8 cellular contexts compared by ENCODE assay signal in the genomic region with DNA sequence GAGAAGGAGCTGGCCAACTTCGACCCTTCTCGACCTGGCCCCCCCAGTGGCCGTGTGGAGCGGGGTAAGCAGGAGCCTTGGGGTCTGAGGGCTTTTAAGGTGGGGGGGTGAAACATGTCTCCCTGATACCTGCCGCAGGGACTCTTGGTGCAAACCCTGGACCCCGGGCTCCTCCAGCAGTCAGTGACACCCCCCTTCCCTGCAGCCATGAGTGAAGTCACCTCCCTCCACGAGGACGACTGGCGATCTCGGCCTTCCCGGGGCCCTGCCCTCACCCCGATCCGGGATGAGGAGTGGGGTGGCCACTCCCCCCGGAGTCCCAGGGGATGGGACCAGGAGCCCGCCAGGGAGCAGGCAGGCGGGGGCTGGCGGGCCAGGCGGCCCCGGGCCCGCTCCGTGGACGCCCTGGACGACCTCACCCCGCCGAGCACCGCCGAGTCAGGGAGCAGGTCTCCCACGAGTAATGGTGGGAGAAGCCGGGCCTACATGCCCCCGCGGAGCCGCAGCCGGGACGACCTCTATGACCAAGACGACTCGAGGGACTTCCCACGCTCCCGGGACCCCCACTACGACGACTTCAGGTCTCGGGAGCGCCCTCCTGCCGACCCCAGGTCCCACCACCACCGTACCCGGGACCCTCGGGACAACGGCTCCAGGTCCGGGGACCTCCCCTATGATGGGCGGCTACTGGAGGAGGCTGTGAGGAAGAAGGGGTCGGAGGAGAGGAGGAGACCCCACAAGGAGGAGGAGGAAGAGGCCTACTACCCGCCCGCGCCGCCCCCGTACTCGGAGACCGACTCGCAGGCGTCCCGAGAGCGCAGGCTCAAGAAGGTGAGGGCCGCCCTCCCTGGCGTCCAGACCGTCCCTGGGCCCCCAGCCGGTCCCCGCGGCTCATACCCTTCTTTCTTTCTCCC. TPM values are rescaled to one million over a fixed set of nuclear protein-coding genes. Genes with fewer than 3 reads are reported as not detected.
DNase-seq lines count a peak whose midpoint lies in the region; ATAC-seq and TF ChIP-seq lines count a peak whose summit lies in the region.

No MANE protein-coding gene starts in this region.

- peak overlapping the region; percentile 73 for H3K27ac ChIP-seq in OCI-LY3 (ENCODE audit: low read length)
- H3K27ac ChIP-seq in heart left ventricle, result peak overlapping the region; percentile 75 to 99 (median 97)

- POLR2A ChIA-PET in GM10248 (lab: Yijun Ruan, JAX), result interaction anchor here (0.6 kb wide), 1 partner anchor 62 kb away, joined by 7 read pairs; no protein-coding TSS in a partner anchor

- H3K27me3 ChIP-seq in OCI-LY3 (ENCODE audit: low read depth, low read length) (no peaks in the 10 kb centered on the region), heart left ventricle (no peaks in the 10 kb centered on the region)

- H3K9me3 ChIP-seq in OCI-LY3 (ENCODE audit: insufficient read depth, low read length), result no peaks in the 10 kb centered on the region
- no peaks in the 10 kb centered on the region for H3K9me3 ChIP-seq in heart left ventricle

- intact Hi-C loops in heart left ventricle (cut with DNase I), result loop anchor here in 8 of 10 donors (5.0 to 10.0 kb wide), 7 partner anchors 110 to 448 kb away; a partner anchor contains a TSS

- H3K36me3 Mint-ChIP-seq in activated naive CD4-positive, alpha-beta T cell treated with anti-CD3 and anti-CD28 coated beads, Interleukin-2, amount 50 U/mL, for 72 hours, result peaks cover 7 to 23% of the 10 kb centered on the region in 2 donors
- H3K36me3 Mint-ChIP-seq in progenitor cell of endocrine pancreas (ENCODE audit: insufficient read depth), result peaks cover 15% of the 10 kb centered on the region

- H3K4me2 ChIP-seq in OCI-LY3 (ENCODE audit: low read length), result peak overlapping the region; percentile 82

- DNase-seq in GM12865 (ENCODE audit: low read depth) (peak; percentile 62), heart left ventricle (peak; percentile 65 to 82 (median 69)), progenitor cell of endocrine pancreas (ENCODE audit: low spot score, unreplicated experiment) (no peak), cerebellum (ENCODE audit: low spot score) (no peak), GM10248 (ENCODE audit: extremely low spot score) (no peak)
- DNase-seq in activated naive CD4-positive, alpha-beta T cell treated with anti-CD3 and anti-CD28 coated beads, Interleukin-2, amount 50 U/mL, for 72 hours (ENCODE audit: low spot score in 2 of 2), result peak; percentile 46 to 69

- peak in 1 of 2 donors; percentile 19 for ATAC-seq in activated naive CD4-positive, alpha-beta T cell treated with anti-CD3 and anti-CD28 coated beads, Interleukin-2, amount 50 U/mL, for 72 hours
- ATAC-seq in heart left ventricle (peak; percentile 15 to 56 (median 44)), GM18868 (IDR thresholded peaks at IDR 0.05; ENCODE audit: unreplicated experiment) (no peak)

- peaks cover 30% of the 10 kb centered on the region for H3K4me1 ChIP-seq in OCI-LY3 (ENCODE audit: low read length)
- H3K4me1 ChIP-seq in heart left ventricle, result peaks cover 3 to 57% (median 31%) of the 10 kb centered on the region in 12 donors

- H3K9me3 Mint-ChIP-seq in activated naive CD4-positive, alpha-beta T cell treated with anti-CD3 and anti-CD28 coated beads, Interleukin-2, amount 50 U/mL, for 72 hours, result no peaks in the 10 kb centered on the region
- H3K9me3 Mint-ChIP-seq in progenitor cell of endocrine pancreas (ENCODE audit: low read depth), result no peaks in the 10 kb centered on the region

- peak overlapping the region; percentile 87 for H3K4me3 Mint-ChIP-seq in progenitor cell of endocrine pancreas (ENCODE audit: low read depth)

- H4K20me1 ChIP-seq in OCI-LY3 (ENCODE audit: insufficient read depth, low read length), result no peaks in the 10 kb centered on the region

- 6 to 10% (median 7%) methylated on average over 37 to 67 of the region's 67 CpGs for WGBS in heart left ventricle, 4 donors

- no peaks in the 10 kb centered on the region for H3K27me3 Mint-ChIP-seq in progenitor cell of endocrine pancreas

- H3K9ac ChIP-seq in OCI-LY3 (ENCODE audit: low read length), result peak overlapping the region; percentile 98

- TF ChIP-seq POLR2A in heart left ventricle (IDR thresholded peaks at IDR 0.05), result no peak

- peaks cover 18% of the 10 kb centered on the region for H3K79me2 ChIP-seq in OCI-LY3 (ENCODE audit: low read length)

- TF ChIP-seq CTCF in GM12865 (IDR thresholded peaks at IDR 0.05; ENCODE audit: insufficient read depth, low read depth, low read length, missing control alignments) (no peak), OCI-LY3 (IDR thresholded peaks at IDR 0.05; ENCODE audit: low read depth, low read length) (no peak), heart left ventricle (IDR thresholded peaks at IDR 0.05) (no peak), progenitor cell of endocrine pancreas (IDR thresholded peaks at IDR 0.05; ENCODE audit: unreplicated experiment) (no peak), GM10248 (IDR thresholded peaks at IDR 0.05; ENCODE audit: control extremely low read depth, extremely low read depth, low read depth, missing control alignments) (no peak)

- peak overlapping the region; percentile 32; the same call in 1 of the 2 replicates for H2AFZ ChIP-seq in OCI-LY3 (ENCODE audit: low read depth, low read length)

- H3K36me3 ChIP-seq in OCI-LY3 (replicated peaks; ENCODE audit: low read depth, low read length), result peaks cover 25% of the 10 kb centered on the region
- H3K36me3 ChIP-seq in heart left ventricle, result peaks cover 5 to 22% (median 20%) of the 10 kb centered on the region in 9 donors

- H3K4me1 Mint-ChIP-seq in progenitor cell of endocrine pancreas (ENCODE audit: low read depth), result peaks cover 7% of the 10 kb centered on the region

- H3K27ac Mint-ChIP-seq in activated naive CD4-positive, alpha-beta T cell treated with anti-CD3 and anti-CD28 coated beads, Interleukin-2, amount 50 U/mL, for 72 hours, result peak overlapping the region; percentile 95 to 97
- peak overlapping the region; percentile 93 for H3K27ac Mint-ChIP-seq in progenitor cell of endocrine pancreas

- CTCF ChIA-PET in GM10248 (lab: Yijun Ruan, JAX), result interaction anchor here (1.3 to 3.4 kb wide), 3 partner anchors 8 to 228 kb away, joined by 3 to 12 read pairs (median 3); no protein-coding TSS in a partner anchor

- H3K4me3 ChIP-seq in GM12865 (ENCODE audit: low read depth, low read length), result peak overlapping the region; percentile 88
- peak overlapping the region; percentile 90 for H3K4me3 ChIP-seq in OCI-LY3 (ENCODE audit: low read length)
- peak overlapping the region; percentile 42 to 97 (median 87) for H3K4me3 ChIP-seq in heart left ventricle

RNA-seq across cellular contexts. Expression of a gene that starts 1.6 kb away (rescaled TPM):
- 100 to 1,000 TPM; 146 to 150 TPM for total RNA-seq in activated naive CD4-positive, alpha-beta T cell treated with anti-CD3 and anti-CD28 coated beads, Interleukin-2, amount 50 U/mL, for 72 hours
- total RNA-seq in heart left ventricle, result 100 to 1,000 TPM; 138 to 201 (median 159) TPM
- 100 to 1,000 TPM; 134 to 251 TPM for polyA plus RNA-seq in heart left ventricle
- 126 and 132 TPM in 2 replicates for total RNA-seq in progenitor cell of endocrine pancreas
- total RNA-seq in cerebellum, result 39.4 TPM

RNA-seq across cellular contexts. Expression of a gene that starts 15.2 kb away (rescaled TPM):
- total RNA-seq in activated naive CD4-positive, alpha-beta T cell treated with anti-CD3 and anti-CD28 coated beads, Interleukin-2, amount 50 U/mL, for 72 hours, result 1 to 10 TPM in 1 of 2 donors, under 1 TPM in 1; 0.61 to 1.7 TPM
- total RNA-seq in heart left ventricle (1 to 10 TPM in 2 of 9 donors, under 1 TPM in 2, not detected in 5; 0.19 to 2.4 (median 1.1) TPM), progenitor cell of endocrine pancreas (0.64 and 1.1 TPM in 2 replicates), cerebellum (not detected)
- 10 to 100 TPM in 1 of 2 donors, not detected in 1; 22.0 TPM for polyA plus RNA-seq in heart left ventricle

RNA-seq across cellular contexts. Expression of a gene that starts 18.4 kb away (rescaled TPM):
- 10 to 100 TPM; 10.3 to 41.0 TPM for total RNA-seq in activated naive CD4-positive, alpha-beta T cell treated with anti-CD3 and anti-CD28 coated beads, Interleukin-2, amount 50 U/mL, for 72 hours
- total RNA-seq in heart left ventricle, result 1 to 10 TPM; 2.8 to 9.0 (median 5.3) TPM
- 10 to 100 TPM in 1 of 2 donors, 1 to 10 TPM in 1; 4.8 to 10.5 TPM for polyA plus RNA-seq in heart left ventricle
- 123 and 132 TPM in 2 replicates for total RNA-seq in progenitor cell of endocrine pancreas
- 2.6 TPM for total RNA-seq in cerebellum

RNA-seq across cellular contexts. Expression of a gene that starts 24.8 kb away (rescaled TPM):
- 1 to 10 TPM in 1 of 2 donors, under 1 TPM in 1; 0.61 to 1.7 TPM for total RNA-seq in activated naive CD4-positive, alpha-beta T cell treated with anti-CD3 and anti-CD28 coated beads, Interleukin-2, amount 50 U/mL, for 72 hours
- total RNA-seq in heart left ventricle (under 1 TPM in 1 of 9 donors, not detected in 8; 0.72 TPM), progenitor cell of endocrine pancreas (1.4 and 1.7 TPM in 2 replicates), cerebellum (0.91 TPM)
- under 1 TPM in 1 of 2 donors, not detected in 1; 0.30 TPM for polyA plus RNA-seq in heart left ventricle

RNA-seq across cellular contexts. Expression of a gene that starts 38.6 kb away (rescaled TPM):
- not detected for total RNA-seq in activated naive CD4-positive, alpha-beta T cell treated with anti-CD3 and anti-CD28 coated beads, Interleukin-2, amount 50 U/mL, for 72 hours
- not detected for total RNA-seq in heart left ventricle
- polyA plus RNA-seq in heart left ventricle, result under 1 TPM in 1 of 2 donors, not detected in 1; 0.06 TPM
- not detected in 2 replicates for total RNA-seq in progenitor cell of endocrine pancreas
- not detected for total RNA-seq in cerebellum

Comparison
In these comparisons a context has a peak if more than half of its experiments do, and no peak if none do; other contexts are left out.
1. DNase-seq: peak in GM12865 (single experiment), activated naive CD4-positive, alpha-beta T cell treated with anti-CD3 and anti-CD28 coated beads, Interleukin-2, amount 50 U/mL, for 72 hours (2 of 2) and heart left ventricle (5 of 5); none in progenitor cell of endocrine pancreas (single experiment), cerebellum (single experiment) and GM10248 (single experiment).
2. Peak in every context shown above with its lines, with median percentiles within 50 percentile points of each other: H3K4me3 ChIP-seq.